In the genomic region with DNA sequence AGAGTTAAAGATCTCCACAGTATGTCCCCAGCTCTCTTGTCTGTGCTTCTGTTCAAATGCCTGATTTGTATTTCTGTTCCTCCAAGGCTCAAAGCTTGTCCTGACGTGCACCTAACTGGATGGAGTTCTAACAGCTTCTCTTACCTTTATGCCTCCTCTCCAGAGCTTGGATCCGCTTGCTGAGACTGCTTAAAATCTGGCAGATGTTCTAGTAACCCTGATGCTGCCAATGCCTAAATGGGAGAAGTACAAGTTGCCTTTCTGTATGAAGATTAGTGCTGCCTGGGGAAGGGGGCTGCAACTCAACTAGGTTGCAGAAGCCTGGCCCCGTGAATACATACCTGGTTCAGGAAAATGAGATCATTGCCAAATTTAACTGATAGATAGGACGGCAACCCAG, we compare ENCODE assay signal across 22 cellular contexts.
DNase-seq lines count a peak whose midpoint lies in the region; ATAC-seq and TF ChIP-seq lines count a peak whose summit lies in the region.
"Had no signal": no experiment of that assay in that cellular context is flagged by ENCODE, and none has a peak within 500 bp of the region (broad histone marks: within the 10 kb centered on the region; RNA-seq: fewer than 3 reads in every experiment).

No MANE protein-coding gene starts in this region.

- peaks cover 4% of the 10 kb centered on the region for H3K4me1 Mint-ChIP-seq in endodermal cell
- H3K4me1 Mint-ChIP-seq: activated naive CD4-positive, alpha-beta T cell treated with anti-CD3 and anti-CD28 coated beads, Interleukin-2, amount 10 ng/mL, durations not matched to agents 7 days and 5 days had no signal

- H3K4me1 ChIP-seq in endodermal cell (ENCODE audit: control insufficient read depth, insufficient read depth, low read length) = no peaks in the 10 kb centered on the region
- H3K4me1 ChIP-seq in gastrocnemius medialis = no peaks in the 10 kb centered on the region
- H3K4me1 ChIP-seq: psoas muscle had no signal

- intact Hi-C loops in Right ventricle myocardium superior (cut with DNase I) (no loop called here), Right ventricle myocardium inferior (cut with DNase I) (no loop called here), gastrocnemius medialis (cut with DNase I; ENCODE audit: low total_unique reads) (no loop called here)

- no peak overlapping the region for H3K4me3 Mint-ChIP-seq in endodermal cell
- H3K4me3 Mint-ChIP-seq: activated CD4-positive, alpha-beta memory T cell treated with anti-CD3 and anti-CD28 coated beads for 36 hours; activated naive CD4-positive, alpha-beta T cell treated with anti-CD3 and anti-CD28 coated beads, Interleukin-2, amount 10 ng/mL, durations not matched to agents 7 days and 5 days; CD8-positive, alpha-beta T cell; T-helper 1 cell treated with Interleukin-12 subunit alpha and Interleukin-12 subunit beta and Interleukin-4 antibody, amounts not matched to agents 30 μg/mL and 1 μg/mL, for 36 hours had no signal

- H3K36me3 Mint-ChIP-seq in endodermal cell (ENCODE audit: low read depth) = peaks cover 9% of the 10 kb centered on the region
- H3K36me3 Mint-ChIP-seq: activated CD4-positive, alpha-beta memory T cell treated with anti-CD3 and anti-CD28 coated beads for 36 hours; activated naive CD4-positive, alpha-beta T cell treated with anti-CD3 and anti-CD28 coated beads, Interleukin-2, amount 10 ng/mL, durations not matched to agents 7 days and 5 days; CD8-positive, alpha-beta T cell had no signal

- H3K27me3 Mint-ChIP-seq in endodermal cell (ENCODE audit: insufficient read depth) = no peaks in the 10 kb centered on the region
- H3K27me3 Mint-ChIP-seq: activated CD4-positive, alpha-beta memory T cell treated with anti-CD3 and anti-CD28 coated beads for 36 hours; activated naive CD4-positive, alpha-beta T cell treated with anti-CD3 and anti-CD28 coated beads, Interleukin-2, amount 10 ng/mL, durations not matched to agents 7 days and 5 days had no signal

- H3K9me3 Mint-ChIP-seq in endodermal cell = peaks cover 3% of the 10 kb centered on the region
- H3K9me3 Mint-ChIP-seq: activated CD4-positive, alpha-beta memory T cell treated with anti-CD3 and anti-CD28 coated beads for 36 hours; activated naive CD4-positive, alpha-beta T cell treated with anti-CD3 and anti-CD28 coated beads, Interleukin-2, amount 10 ng/mL, durations not matched to agents 7 days and 5 days; CD8-positive, alpha-beta T cell; T-helper 1 cell treated with Interleukin-12 subunit alpha and Interleukin-12 subunit beta and Interleukin-4 antibody, amounts not matched to agents 30 μg/mL and 1 μg/mL, for 36 hours had no signal

- no peak for TF ChIP-seq CTCF in endodermal cell (conservative IDR thresholded peaks at IDR 0.05)
- TF ChIP-seq CTCF in gastrocnemius medialis (IDR thresholded peaks at IDR 0.05 in 4 of 5, conservative IDR thresholded peaks at IDR 0.05 in 1 of 5) = no peak

- no peak for DNase-seq in Right ventricle myocardium superior
- DNase-seq in Right ventricle myocardium inferior (ENCODE audit: missing footprints) = no peak
- DNase-seq in NCI-H69 (lab: John Stamatoyannopoulos, UW) = peak; percentile 57
- DNase-seq in endodermal cell = no peak
- no peak for DNase-seq in stimulated activated CD4-positive, alpha-beta T cell treated with anti-CD3 and anti-CD28 coated beads, Interleukin-15, amount 100 ng/mL, for 24 hours
- no peak for DNase-seq in NCI-H2227 (lab: John Stamatoyannopoulos, UW; ENCODE audit: unreplicated experiment)
- DNase-seq in gastrocnemius medialis = no peak
- DNase-seq: activated CD4-positive, alpha-beta memory T cell treated with anti-CD3 and anti-CD28 coated beads for 36 hours; activated CD8-positive, alpha-beta memory T cell treated with anti-CD3 and anti-CD28 coated beads, Interleukin-2, amount 50 U/mL, for 48 hours; activated naive CD4-positive, alpha-beta T cell treated with anti-CD3 and anti-CD28 coated beads, Interleukin-2, amount 10 ng/mL, durations not matched to agents 7 days and 5 days; CD8-positive, alpha-beta T cell; GOT3; NCI-H1048; NCI-H2029; NCI-H510A treated with DMSO at 0.1 percent for 48 hours; psoas muscle; stimulated activated naive CD4-positive, alpha-beta T cell treated with Interleukin-2 at 50 U/mL for 16 hours had no signal

- no peak overlapping the region for H3K9ac ChIP-seq in endodermal cell (ENCODE audit: extremely low read depth, low read length, poor library complexity, severe bottlenecking)

- ATAC-seq in Right ventricle myocardium superior (ENCODE audit: poor library complexity) = peak; percentile 58
- no peak for ATAC-seq in Right ventricle myocardium inferior
- no peak for ATAC-seq in HG03025 (IDR thresholded peaks at IDR 0.05; ENCODE audit: low FRiP score, unreplicated experiment)
- no peak for ATAC-seq in gastrocnemius medialis
- ATAC-seq: activated CD4-positive, CD25-positive, alpha-beta regulatory T cell treated with anti-CD3 and anti-CD28 coated beads, Interleukin-2, amount 50 U/mL, for 24 hours; CD8-positive, alpha-beta T cell had no signal

- H3K4me3 ChIP-seq in endodermal cell (ENCODE audit: low read length) (no peak overlapping the region), gastrocnemius medialis (no peak overlapping the region)
- H3K4me3 ChIP-seq: psoas muscle, thoracic aorta had no signal

- H3K36me3 ChIP-seq in endodermal cell (ENCODE audit: control insufficient read depth, insufficient read depth, low read length) (no peaks in the 10 kb centered on the region), gastrocnemius medialis (no peaks in the 10 kb centered on the region)
- H3K36me3 ChIP-seq: thoracic aorta had no signal

- 94 to 100% methylated on average over 2 to 4 of the region's 4 CpGs for WGBS in endodermal cell (ENCODE audit: insufficient coverage in 1 of 2, insufficient read length in 1 of 2), 2 experiments

- in situ Hi-C loops in gastrocnemius medialis (cut with MboI; ENCODE audit: low sequenced_read_pairs in 4 of 4) = no loop called here

- H3K27ac ChIP-seq in endodermal cell (ENCODE audit: low read depth, low read length) (no peak overlapping the region), gastrocnemius medialis (no peak overlapping the region)
- H3K27ac ChIP-seq: epithelial cell of prostate, psoas muscle, thoracic aorta had no signal

- H3K9me3 ChIP-seq in endodermal cell (ENCODE audit: control insufficient read depth, low read length) (peaks cover 7% of the 10 kb centered on the region), gastrocnemius medialis (no peaks in the 10 kb centered on the region)
- H3K9me3 ChIP-seq: psoas muscle, thoracic aorta had no signal

- no peak for TF ChIP-seq POLR2A in gastrocnemius medialis (IDR thresholded peaks at IDR 0.05)

- peak overlapping the region; percentile 3 for H3K27ac Mint-ChIP-seq in endodermal cell
- H3K27ac Mint-ChIP-seq: activated CD4-positive, alpha-beta memory T cell treated with anti-CD3 and anti-CD28 coated beads for 36 hours; activated naive CD4-positive, alpha-beta T cell treated with anti-CD3 and anti-CD28 coated beads, Interleukin-2, amount 10 ng/mL, durations not matched to agents 7 days and 5 days; CD8-positive, alpha-beta T cell; T-helper 1 cell treated with Interleukin-12 subunit alpha and Interleukin-12 subunit beta and Interleukin-4 antibody, amounts not matched to agents 30 μg/mL and 1 μg/mL, for 36 hours had no signal

- no peaks in the 10 kb centered on the region for H3K27me3 ChIP-seq in endodermal cell (ENCODE audit: control insufficient read depth, insufficient read depth, low read length, poor library complexity, severe bottlenecking)
- no peaks in the 10 kb centered on the region for H3K27me3 ChIP-seq in gastrocnemius medialis
